ENCODE assay signal across 8 cellular contexts in the genomic region with DNA sequence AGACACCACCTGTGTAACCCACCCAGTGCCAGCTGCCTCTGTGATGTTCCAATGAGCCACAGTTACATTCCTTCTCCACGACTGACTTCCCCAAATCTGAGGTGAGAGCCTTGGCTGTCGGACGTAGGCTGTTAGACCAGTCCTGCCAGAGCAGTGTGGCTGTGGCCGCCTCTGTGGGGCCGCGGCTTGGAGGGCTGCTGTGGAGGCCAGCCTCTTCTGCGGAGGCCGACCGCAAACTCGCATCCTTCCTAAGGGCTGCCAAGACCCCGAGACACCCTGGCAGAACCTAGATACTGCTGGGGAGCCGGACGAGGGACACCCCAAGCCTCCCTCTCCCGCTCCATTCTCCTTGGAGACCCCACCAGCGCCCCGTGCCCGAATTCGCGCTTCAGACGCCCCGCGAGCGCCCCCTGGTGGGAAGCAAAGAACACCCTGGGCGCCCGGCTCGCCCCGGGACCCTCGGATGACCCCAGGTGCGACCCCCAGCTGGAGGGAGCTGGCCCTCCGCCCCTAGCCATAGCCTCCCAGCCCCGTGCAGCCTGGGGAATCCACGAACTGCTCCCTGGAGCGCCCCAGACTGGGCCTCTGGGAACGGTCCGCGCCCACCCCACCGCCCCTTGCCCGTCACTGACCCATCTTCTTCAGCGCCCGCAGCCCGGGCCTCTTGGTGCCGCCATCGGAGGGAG. TPM values are rescaled to one million over a fixed set of nuclear protein-coding genes. Genes with fewer than 3 reads are reported as not detected.
DNase-seq lines count a peak whose midpoint lies in the region; ATAC-seq and TF ChIP-seq lines count a peak whose summit lies in the region.

No MANE protein-coding gene starts in this region.

- H3K4me1 ChIP-seq in ES-I3 (ENCODE audit: insufficient read depth, low read length) = peaks cover 32% of the 10 kb centered on the region
- H3K4me1 ChIP-seq in foreskin keratinocyte = peaks cover 25% of the 10 kb centered on the region

- H3K36me3 ChIP-seq in ES-I3 (ENCODE audit: insufficient read depth, low read length) = no peaks in the 10 kb centered on the region
- H3K36me3 ChIP-seq in MG63 = no peaks in the 10 kb centered on the region

- H3K27ac ChIP-seq in foreskin keratinocyte = peak overlapping the region; percentile 56

- H3K27me3 ChIP-seq in MG63 (no peaks in the 10 kb centered on the region), foreskin keratinocyte (no peaks in the 10 kb centered on the region)

- TF ChIP-seq CTCF in foreskin keratinocyte (conservative IDR thresholded peaks at IDR 0.05) (peak; percentile 79), osteocyte (IDR thresholded peaks at IDR 0.05) (peak; percentile 99)

- DNase-seq in MG63 (peak; percentile 32), foreskin keratinocyte (peak in 1 of 2 donors; percentile 62), osteocyte (ENCODE audit: extremely low spot score, unreplicated experiment) (no peak), NOMO-1 treated with DMSO at 0.1 percent for 48 hours (lab: John Stamatoyannopoulos, UW; ENCODE audit: unreplicated experiment) (no peak), NCI-H128 (lab: John Stamatoyannopoulos, UW; ENCODE audit: unreplicated experiment) (no peak)
- peak; percentile 72 to 74 for DNase-seq in activated T-cell treated with anti-CD3 and anti-CD28 coated beads, Interleukin-2, amount 50 U/mL, for 48 hours

- ATAC-seq in foreskin keratinocyte = no peak
- no peak for ATAC-seq in HG02981 (IDR thresholded peaks at IDR 0.05; ENCODE audit: unreplicated experiment)

- no peaks in the 10 kb centered on the region for H3K36me3 Mint-ChIP-seq in osteocyte (ENCODE audit: unreplicated experiment)

- H3K9ac ChIP-seq in ES-I3 (ENCODE audit: low read depth, low read length) = peak overlapping the region; percentile 93

- peak overlapping the region; percentile 77 for H3K4me3 Mint-ChIP-seq in osteocyte (ENCODE audit: unreplicated experiment)

- H3K9me3 Mint-ChIP-seq in osteocyte (ENCODE audit: unreplicated experiment) = no peaks in the 10 kb centered on the region

- H3K4me1 Mint-ChIP-seq in osteocyte (ENCODE audit: unreplicated experiment) = peaks cover 62% of the 10 kb centered on the region

- H3K27ac Mint-ChIP-seq in osteocyte (ENCODE audit: unreplicated experiment) = peak overlapping the region; percentile 70

- H3K27me3 Mint-ChIP-seq in osteocyte (ENCODE audit: unreplicated experiment) = no peaks in the 10 kb centered on the region

- no peaks in the 10 kb centered on the region for H3K9me3 ChIP-seq in ES-I3 (ENCODE audit: control insufficient read depth, insufficient read depth, low read length)
- no peaks in the 10 kb centered on the region for H3K9me3 ChIP-seq in MG63

- H3K4me3 ChIP-seq in MG63 = peak overlapping the region; percentile 76

RNA-seq across cellular contexts. Expression of a gene that starts 0.6 kb away (rescaled TPM):
- total RNA-seq in MG63 (2014; rRNA removed; shearing (Covaris generic); ENCODE audit: low replicate concordance) = 9.4 and 13.3 TPM in 2 replicates
- 60.8 and 63.6 TPM in 2 replicates for total RNA-seq in foreskin keratinocyte
- polyA plus RNA-seq in foreskin keratinocyte = 85.8 and 97.4 TPM in 2 replicates
- 92.3 and 111 TPM in 2 replicates for total RNA-seq in osteocyte

RNA-seq across cellular contexts. Expression of a gene that starts 3.7 kb away (rescaled TPM):
- 2.7 and 5.0 TPM in 2 replicates for total RNA-seq in MG63 (2014; rRNA removed; shearing (Covaris generic); ENCODE audit: low replicate concordance)
- total RNA-seq in foreskin keratinocyte (4.3 and 4.4 TPM in 2 replicates), osteocyte (8.1 and 10.6 TPM in 2 replicates)
- 4.5 TPM in 2 replicates for polyA plus RNA-seq in foreskin keratinocyte

RNA-seq across cellular contexts. Expression of a gene that starts 16.5 kb away (rescaled TPM):
- total RNA-seq in MG63 (2014; rRNA removed; shearing (Covaris generic); ENCODE audit: low replicate concordance) = 20.3 and 20.8 TPM in 2 replicates
- 23.0 and 25.6 TPM in 2 replicates for total RNA-seq in foreskin keratinocyte
- polyA plus RNA-seq in foreskin keratinocyte = 26.7 and 27.9 TPM in 2 replicates
- total RNA-seq in osteocyte = 42.0 and 44.5 TPM in 2 replicates

RNA-seq across cellular contexts. Expression of a gene that starts 29.9 kb away (rescaled TPM):
- total RNA-seq in MG63 (2014; rRNA removed; shearing (Covaris generic); ENCODE audit: low replicate concordance) = 20.6 and 34.3 TPM in 2 replicates
- total RNA-seq in foreskin keratinocyte (3.7 and 5.3 TPM in 2 replicates), osteocyte (6.4 and 9.8 TPM in 2 replicates)
- 5.7 and 6.3 TPM in 2 replicates for polyA plus RNA-seq in foreskin keratinocyte

Comparison
In these comparisons a context has a peak if more than half of its experiments do, and no peak if none do; other contexts are left out.
1. DNase-seq: peak in MG63 (single experiment) and activated T-cell treated with anti-CD3 and anti-CD28 coated beads, Interleukin-2, amount 50 U/mL, for 48 hours (2 of 2); none in osteocyte (single experiment), NOMO-1 treated with DMSO at 0.1 percent for 48 hours (single experiment) and NCI-H128 (single experiment).